8 cellular contexts compared by ENCODE assay signal in genomic region chr20:62025832-62026563, GRCh38. TPM values are rescaled to one million over a fixed set of nuclear protein-coding genes. Genes with fewer than 3 reads are reported as not detected.
A peak's percentile ranks its signal among the peaks of the same experiment; 100 is the strongest.
DNase-seq lines count a peak whose midpoint lies in the region.

No MANE protein-coding gene starts in this region.

- peaks cover 15 to 33% (median 18%) of the 10 kb centered on the region in 3 donors for H3K4me1 Mint-ChIP-seq in IgD-negative memory B cell

- H3K4me3 ChIP-seq in effector memory CD4-positive, alpha-beta T cell (ENCODE audit: insufficient read depth, low read depth, low read length, poor library complexity, severe bottlenecking) = no peak overlapping the region

- peak overlapping the region in 1 of 4 donors; percentile 59 for H3K4me3 Mint-ChIP-seq in IgD-negative memory B cell

- H3K9me3 ChIP-seq in effector memory CD4-positive, alpha-beta T cell (ENCODE audit: control insufficient read depth, low read length) = no peaks in the 10 kb centered on the region

- peak overlapping the region in 2 of 3 donors; percentile 39 to 60 for H3K27ac Mint-ChIP-seq in IgD-negative memory B cell

- peaks cover 2% of the 10 kb centered on the region for H3K36me3 Mint-ChIP-seq in IgD-negative memory B cell

- DNase-seq in AG08395 (ENCODE audit: low spot score) = peak; percentile 83
- peak; percentile 8 for DNase-seq in central memory CD4-positive, alpha-beta T cell
- DNase-seq in medulla oblongata (ENCODE audit: extremely low spot score) = peak; percentile 32
- DNase-seq in effector memory CD4-positive, alpha-beta T cell = no peak
- DNase-seq in T-helper 1 cell = no peak
- DNase-seq in NCI-H446 treated with DMSO at 0.1 percent for 48 hours (lab: John Stamatoyannopoulos, UW) = no peak
- DNase-seq in globus pallidus (ENCODE audit: low spot score) = no peak

- no peaks in the 10 kb centered on the region for H3K36me3 ChIP-seq in effector memory CD4-positive, alpha-beta T cell (ENCODE audit: control insufficient read depth, insufficient read depth, low read length)

- H3K4me1 ChIP-seq in effector memory CD4-positive, alpha-beta T cell (ENCODE audit: control insufficient read depth, insufficient read depth, low read length, poor library complexity, severe bottlenecking) = peaks cover 7% of the 10 kb centered on the region

- no peaks in the 10 kb centered on the region for H3K9me3 Mint-ChIP-seq in IgD-negative memory B cell

- no peak overlapping the region for H3K27ac ChIP-seq in effector memory CD4-positive, alpha-beta T cell (ENCODE audit: insufficient read depth, low read length, poor library complexity, severe bottlenecking)

- H3K27me3 ChIP-seq in effector memory CD4-positive, alpha-beta T cell (replicated peaks; ENCODE audit: control insufficient read depth, insufficient read depth, low read length, poor library complexity, severe bottlenecking) = no peaks in the 10 kb centered on the region

- no peaks in the 10 kb centered on the region for H3K27me3 Mint-ChIP-seq in IgD-negative memory B cell

RNA-seq across cellular contexts. Expression of gene TAF4, which starts 39.7 kb away (rescaled TPM):
- 3.4 TPM for polyA plus RNA-seq in IgD-negative memory B cell

Comparison
In these comparisons a context has a peak if more than half of its experiments do, and no peak if none do; other contexts are left out.
1. DNase-seq: peak in AG08395 (single experiment), central memory CD4-positive, alpha-beta T cell (single experiment) and medulla oblongata (single experiment); none in effector memory CD4-positive, alpha-beta T cell (0 of 3), T-helper 1 cell (0 of 5), NCI-H446 treated with DMSO at 0.1 percent for 48 hours (single experiment) and globus pallidus (single experiment).